ENCODE assay signal across 8 cellular contexts in the genomic region with DNA sequence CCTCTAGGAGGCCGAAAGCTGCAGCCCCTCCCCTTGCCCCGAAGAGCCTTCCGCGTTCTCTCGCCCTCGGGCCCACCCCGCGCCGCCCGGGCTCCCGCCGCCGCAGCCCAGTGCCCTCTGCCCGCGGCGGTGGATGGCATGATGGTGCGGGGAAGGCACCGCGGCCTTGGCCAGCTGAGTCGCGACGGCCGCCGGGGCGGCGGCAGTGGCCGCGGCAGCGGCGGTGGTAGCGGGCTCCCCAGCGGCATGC. TPM values are rescaled to one million over a fixed set of nuclear protein-coding genes. Genes with fewer than 3 reads are reported as not detected.
DNase-seq lines count a peak whose midpoint lies in the region; ATAC-seq and TF ChIP-seq lines count a peak whose summit lies in the region.

No MANE protein-coding gene starts in this region.

- no peak for TF ChIP-seq CTCF in KMS-11 (conservative IDR thresholded peaks at IDR 0.05; ENCODE audit: low read depth, low read length)
- no peak for TF ChIP-seq CTCF in body of pancreas (IDR thresholded peaks at IDR 0.05)
- no peak for TF ChIP-seq CTCF in left lung (IDR thresholded peaks at IDR 0.05)
- no peak for TF ChIP-seq CTCF in thoracic aorta (IDR thresholded peaks at IDR 0.05)
- TF ChIP-seq CTCF in GM10248 (IDR thresholded peaks at IDR 0.05; ENCODE audit: control extremely low read depth, extremely low read depth, low read depth, missing control alignments): no peak

- peaks cover 32% of the 10 kb centered on the region for H3K79me2 ChIP-seq in KMS-11 (ENCODE audit: insufficient read depth, low read depth)

- no peaks in the 10 kb centered on the region for H3K27me3 ChIP-seq in KMS-11 (ENCODE audit: insufficient read depth, low read depth)
- H3K27me3 ChIP-seq in body of pancreas: no peaks in the 10 kb centered on the region
- H3K27me3 ChIP-seq in left lung: no peaks in the 10 kb centered on the region
- no peaks in the 10 kb centered on the region for H3K27me3 ChIP-seq in thoracic aorta (replicated peaks; ENCODE audit: insufficient read depth)

- H4K20me1 ChIP-seq in KMS-11 (ENCODE audit: insufficient read depth): no peaks in the 10 kb centered on the region

- TF ChIP-seq POLR2A in body of pancreas (IDR thresholded peaks at IDR 0.05): peak in 2 of 3 donors; percentile 33 to 40

- ATAC-seq in body of pancreas: no peak
- peak; percentile 43 for ATAC-seq in left lung
- ATAC-seq in thoracic aorta (ENCODE audit: insufficient number of reproducible peaks, low FRiP score, low read depth): no peak

- peak overlapping the region; percentile 94 for H3K9ac ChIP-seq in KMS-11

- WGBS in body of pancreas, 2 donors: 0% methylated on average over 32 of the region's 32 CpGs; no CpG with 5 or more reads in 1 of the 2 donors

- H2AFZ ChIP-seq in KMS-11 (ENCODE audit: low read depth): peak overlapping the region; percentile 64; the same call in 1 of the 2 replicates

- CTCF ChIA-PET in GM10248 (lab: Yijun Ruan, JAX): interaction anchor here (1.0 to 1.5 kb wide), 5 partner anchors 11 to 265 kb away, joined by 3 to 5 read pairs (median 4); no protein-coding TSS in a partner anchor

- intact Hi-C loops in body of pancreas (cut with DNase I) (no loop called here), left lung (cut with DNase I) (loop anchor here in 1 of 2 donors (10.0 kb wide), 1 partner anchor 93 kb away; no protein-coding TSS in a partner anchor)

- H3K4me1 ChIP-seq in KMS-11 (ENCODE audit: low read depth, poor library complexity, severe bottlenecking): peaks cover 16% of the 10 kb centered on the region
- H3K4me1 ChIP-seq in body of pancreas: peaks cover 50% of the 10 kb centered on the region
- peaks cover 12 to 64% of the 10 kb centered on the region in 2 donors for H3K4me1 ChIP-seq in left lung
- H3K4me1 ChIP-seq in thoracic aorta (ENCODE audit: control insufficient read depth in 1 of 2, low read depth in 2 of 2): peaks cover 12 to 42% of the 10 kb centered on the region in 2 donors

- no peak overlapping the region for H3K4me3 ChIP-seq in KMS-11 (IDR thresholded peaks at IDR 0.05; ENCODE audit: insufficient read depth, low read depth, low read length)
- H3K4me3 ChIP-seq in body of pancreas: peak overlapping the region; percentile 8 to 55
- peak overlapping the region; percentile 82 to 84 for H3K4me3 ChIP-seq in left lung
- peak overlapping the region; percentile 89 for H3K4me3 ChIP-seq in thoracic aorta

- DNase-seq in body of pancreas (no peak), left lung (no peak), thoracic aorta (ENCODE audit: low spot score) (no peak), GM10248 (ENCODE audit: extremely low spot score) (no peak), globus pallidus (ENCODE audit: low spot score) (no peak), HUDEP-2 (lab: John Stamatoyannopoulos, UW; ENCODE audit: unreplicated experiment in 76 of 76) (no peak), HCEC 1CT (no peak)

- H3K4me2 ChIP-seq in KMS-11: peak overlapping the region; percentile 54

- no peaks in the 10 kb centered on the region for H3K9me3 ChIP-seq in body of pancreas
- H3K9me3 ChIP-seq in left lung: no peaks in the 10 kb centered on the region
- H3K9me3 ChIP-seq in thoracic aorta: no peaks in the 10 kb centered on the region

- POLR2A ChIA-PET in GM10248 (lab: Yijun Ruan, JAX): no interaction called here

- no peaks in the 10 kb centered on the region for H3K36me3 ChIP-seq in KMS-11 (ENCODE audit: insufficient read depth)
- no peaks in the 10 kb centered on the region for H3K36me3 ChIP-seq in body of pancreas (replicated peaks in 1 of 2; ENCODE audit: insufficient read depth in 1 of 2, low read depth in 2 of 2)
- H3K36me3 ChIP-seq in left lung: peaks cover 0 to 12% of the 10 kb centered on the region in 2 donors
- H3K36me3 ChIP-seq in thoracic aorta: no peaks in the 10 kb centered on the region

- peak overlapping the region; percentile 92 for H3K27ac ChIP-seq in KMS-11
- peak overlapping the region; percentile 95 to 98 (median 97) for H3K27ac ChIP-seq in body of pancreas
- peak overlapping the region; percentile 98 to 99 for H3K27ac ChIP-seq in left lung
- peak overlapping the region; percentile 91 to 95 for H3K27ac ChIP-seq in thoracic aorta

RNA-seq across cellular contexts. Expression of a gene that starts 1.2 kb away (rescaled TPM):
- total RNA-seq in body of pancreas (10 to 100 TPM; 22.6 to 44.8 TPM), left lung (10 to 100 TPM; 19.2 to 27.6 TPM), thoracic aorta (10 to 100 TPM; 34.0 to 51.1 TPM)

RNA-seq across cellular contexts. Expression of a gene that starts 12.3 kb away (rescaled TPM):
- total RNA-seq in body of pancreas (10 to 100 TPM; 22.3 to 34.6 TPM), left lung (10 to 100 TPM; 24.2 to 28.2 TPM), thoracic aorta (10 to 100 TPM; 36.8 to 39.0 TPM)
